Comparison of ENCODE assay signal across 9 cellular contexts in the genomic region with DNA sequence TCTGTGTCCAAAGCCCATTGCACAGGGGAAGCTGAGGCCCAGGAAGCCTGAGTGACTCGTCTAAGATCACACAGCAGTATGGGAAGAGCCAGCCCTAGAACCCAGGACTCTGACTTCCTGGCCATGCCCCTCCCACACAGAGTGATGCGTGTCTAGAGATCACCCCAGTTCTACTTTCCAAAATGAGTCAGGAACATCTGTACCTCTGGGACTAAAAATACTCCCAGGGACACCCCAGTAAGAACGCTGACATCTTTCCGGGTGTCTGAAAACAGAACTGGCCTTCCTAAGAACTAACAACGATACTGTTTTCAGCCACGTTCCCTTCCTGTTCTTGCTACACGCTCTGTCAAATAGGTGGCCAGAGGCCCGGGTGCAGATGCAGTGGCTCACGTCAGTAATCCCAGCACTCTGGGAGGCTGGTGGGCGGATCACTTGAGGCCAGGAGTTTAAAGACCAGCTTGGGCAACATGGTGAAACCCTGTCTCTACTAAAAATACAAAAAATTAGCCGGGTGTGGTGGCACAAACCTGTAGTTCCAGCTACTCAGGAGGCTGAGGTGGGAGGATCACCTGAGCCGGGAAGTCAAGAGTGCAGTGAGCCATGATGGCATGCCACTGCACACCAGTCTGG. TPM values are rescaled to one million over a fixed set of nuclear protein-coding genes. Genes with fewer than 3 reads are reported as not detected.
DNase-seq lines count a peak whose midpoint lies in the region; ATAC-seq and TF ChIP-seq lines count a peak whose summit lies in the region.
"Had no signal": no experiment of that assay in that cellular context is flagged by ENCODE, and none has a peak within 500 bp of the region (broad histone marks: within the 10 kb centered on the region; RNA-seq: fewer than 3 reads in every experiment).

No MANE protein-coding gene starts in this region.

- peak overlapping the region; percentile 66 for H3K27ac Mint-ChIP-seq in activated naive CD4-positive, alpha-beta T cell treated with anti-CD3 and anti-CD28 coated beads for 36 hours
- H3K27ac Mint-ChIP-seq in activated naive CD4-positive, alpha-beta T cell treated with anti-CD3 and anti-CD28 coated beads, Interleukin-2, amount 10 ng/mL, durations not matched to agents 7 days and 5 days, result no peak overlapping the region

- peak; percentile 75 for DNase-seq in activated naive CD4-positive, alpha-beta T cell treated with anti-CD3 and anti-CD28 coated beads for 36 hours
- DNase-seq in activated naive CD4-positive, alpha-beta T cell treated with anti-CD3 and anti-CD28 coated beads, Interleukin-2, amount 10 ng/mL, durations not matched to agents 7 days and 5 days, result no peak
- DNase-seq in activated T-cell treated with anti-CD3 and anti-CD28 coated beads, Interleukin-2, amount 50 U/mL, for 48 hours, result peak; percentile 68 to 74
- DNase-seq in pons (ENCODE audit: low spot score) (peak; percentile 82), thyroid gland (no peak), cerebellar cortex (ENCODE audit: low spot score) (no peak), SW 1271 (lab: John Stamatoyannopoulos, UW) (no peak)

- CTCF ChIA-PET in activated naive CD4-positive, alpha-beta T cell treated with anti-CD3 and anti-CD28 coated beads for 36 hours (lab: Charles Lee), result no interaction called here
- CTCF ChIA-PET in activated naive CD4-positive, alpha-beta T cell treated with anti-CD3 and anti-CD28 coated beads, Interleukin-2, amount 10 ng/mL, durations not matched to agents 7 days and 5 days (lab: Charles Lee), result no interaction called here

- H3K4me3 Mint-ChIP-seq in activated naive CD4-positive, alpha-beta T cell treated with anti-CD3 and anti-CD28 coated beads for 36 hours, result no peak overlapping the region
- H3K4me3 Mint-ChIP-seq in activated naive CD4-positive, alpha-beta T cell treated with anti-CD3 and anti-CD28 coated beads, Interleukin-2, amount 10 ng/mL, durations not matched to agents 7 days and 5 days, result no peak overlapping the region

- intact Hi-C loops in activated naive CD4-positive, alpha-beta T cell treated with anti-CD3 and anti-CD28 coated beads for 36 hours (cut with micrococcal nuclease), result loop anchor here (2.0 kb wide), 1 partner anchor 14 kb away; no protein-coding TSS in a partner anchor
- intact Hi-C loops in thyroid gland (cut with DNase I), result no loop called here

- H3K4me1 ChIP-seq in thyroid gland, result no peaks in the 10 kb centered on the region

- no peaks in the 10 kb centered on the region for H3K27me3 ChIP-seq in thyroid gland

- no peaks in the 10 kb centered on the region for H3K36me3 Mint-ChIP-seq in activated naive CD4-positive, alpha-beta T cell treated with anti-CD3 and anti-CD28 coated beads for 36 hours (ENCODE audit: low read depth)
- H3K36me3 Mint-ChIP-seq in activated naive CD4-positive, alpha-beta T cell treated with anti-CD3 and anti-CD28 coated beads, Interleukin-2, amount 10 ng/mL, durations not matched to agents 7 days and 5 days, result no peaks in the 10 kb centered on the region

- H3K4me1 Mint-ChIP-seq in activated naive CD4-positive, alpha-beta T cell treated with anti-CD3 and anti-CD28 coated beads for 36 hours (ENCODE audit: low read depth), result peaks cover 12% of the 10 kb centered on the region
- peaks cover 6% of the 10 kb centered on the region for H3K4me1 Mint-ChIP-seq in activated naive CD4-positive, alpha-beta T cell treated with anti-CD3 and anti-CD28 coated beads, Interleukin-2, amount 10 ng/mL, durations not matched to agents 7 days and 5 days

- TF ChIP-seq POLR2A in thyroid gland (IDR thresholded peaks at IDR 0.05), result no peak

- WGBS in thyroid gland, 2 donors, result 79 to 87% methylated on average over 12 of the region's 12 CpGs

- peak overlapping the region in 1 of 3 donors; percentile 14 for H3K27ac ChIP-seq in thyroid gland

- peaks cover 8% of the 10 kb centered on the region for H3K9me3 Mint-ChIP-seq in activated naive CD4-positive, alpha-beta T cell treated with anti-CD3 and anti-CD28 coated beads for 36 hours
- H3K9me3 Mint-ChIP-seq in activated naive CD4-positive, alpha-beta T cell treated with anti-CD3 and anti-CD28 coated beads, Interleukin-2, amount 10 ng/mL, durations not matched to agents 7 days and 5 days, result peaks cover 7% of the 10 kb centered on the region

- H3K4me3 ChIP-seq in thyroid gland (replicated peaks in 1 of 3), result no peak overlapping the region

- TF ChIP-seq CTCF in thyroid gland (IDR thresholded peaks at IDR 0.05), result no peak

- no peaks in the 10 kb centered on the region for H3K9me3 ChIP-seq in thyroid gland

- peak; percentile 68 for ATAC-seq in HG03095 (IDR thresholded peaks at IDR 0.05; ENCODE audit: unreplicated experiment)

- no peaks in the 10 kb centered on the region for H3K27me3 Mint-ChIP-seq in activated naive CD4-positive, alpha-beta T cell treated with anti-CD3 and anti-CD28 coated beads for 36 hours (ENCODE audit: low read depth)
- peaks cover 43% of the 10 kb centered on the region for H3K27me3 Mint-ChIP-seq in activated naive CD4-positive, alpha-beta T cell treated with anti-CD3 and anti-CD28 coated beads, Interleukin-2, amount 10 ng/mL, durations not matched to agents 7 days and 5 days
- H3K27me3 Mint-ChIP-seq: CD4-positive, alpha-beta memory T cell had no signal

- H3K36me3 ChIP-seq in thyroid gland, result no peaks in the 10 kb centered on the region

RNA-seq across cellular contexts. Expression of a gene that starts 21.7 kb away (rescaled TPM):
- total RNA-seq in activated naive CD4-positive, alpha-beta T cell treated with anti-CD3 and anti-CD28 coated beads for 36 hours, result 1 to 10 TPM; 3.8 to 3.9 TPM
- total RNA-seq in thyroid gland, result 10 to 100 TPM in 1 of 4 donors, 1 to 10 TPM in 3; 3.6 to 10.5 (median 3.9) TPM

RNA-seq across cellular contexts. Expression of a gene that starts 52.9 kb away (rescaled TPM):
- total RNA-seq in activated naive CD4-positive, alpha-beta T cell treated with anti-CD3 and anti-CD28 coated beads for 36 hours, result 1,000 to 10,000 TPM; 3,434 to 3,511 TPM
- total RNA-seq in thyroid gland, result 1,000 to 10,000 TPM; 1,451 to 2,031 (median 1,880) TPM

Comparison
In these comparisons a context has a peak if more than half of its experiments do, and no peak if none do; other contexts are left out.
1. DNase-seq: peak in activated naive CD4-positive, alpha-beta T cell treated with anti-CD3 and anti-CD28 coated beads for 36 hours (single experiment), activated T-cell treated with anti-CD3 and anti-CD28 coated beads, Interleukin-2, amount 50 U/mL, for 48 hours (2 of 2) and pons (single experiment); none in activated naive CD4-positive, alpha-beta T cell treated with anti-CD3 and anti-CD28 coated beads, Interleukin-2, amount 10 ng/mL, durations not matched to agents 7 days and 5 days (single experiment), thyroid gland (0 of 2), cerebellar cortex (single experiment) and SW 1271 (0 of 2).